ENCODE assay signal across 8 cellular contexts in genomic region chr15:52010633-52011595, GRCh38. TPM values are rescaled to one million over a fixed set of nuclear protein-coding genes. Genes with fewer than 3 reads are reported as not detected.
A peak's percentile ranks its signal among the peaks of the same experiment; 100 is the strongest.
DNase-seq lines count a peak whose midpoint lies in the region; ATAC-seq lines count a peak whose summit lies in the region.

No MANE protein-coding gene starts in this region.

- ATAC-seq in GM18511 (IDR thresholded peaks at IDR 0.05; ENCODE audit: unreplicated experiment) (no peak), HG02970 (IDR thresholded peaks at IDR 0.05; ENCODE audit: low FRiP score, unreplicated experiment) (no peak)

- DNase-seq in Caki2 (ENCODE audit: low read depth) (peak; percentile 45), HS-27A (ENCODE audit: low read depth) (peak; percentile 34), adipocyte (ENCODE audit: low read depth) (peak; percentile 48), immature natural killer cell (no peak), KBM-7 (no peak)

- no peaks in the 10 kb centered on the region for H3K4me1 Mint-ChIP-seq in immature natural killer cell

- no peaks in the 10 kb centered on the region for H3K27me3 Mint-ChIP-seq in immature natural killer cell (ENCODE audit: low read depth in 3 of 3)

- H3K9me3 Mint-ChIP-seq in immature natural killer cell = no peaks in the 10 kb centered on the region

- no peaks in the 10 kb centered on the region for H3K36me3 Mint-ChIP-seq in immature natural killer cell

- H3K27me3 ChIP-seq in adipocyte (replicated peaks; ENCODE audit: control insufficient read depth, insufficient read depth, low read length) (no peaks in the 10 kb centered on the region), rectal smooth muscle tissue (ENCODE audit: control insufficient read depth, insufficient read depth, low read length) (no peaks in the 10 kb centered on the region)

- in situ Hi-C loops in Caki2 (cut with HindIII; ENCODE audit: low pct_unique_long_range_greater_than_20kb, low sequenced_read_pairs) = no loop called here
- in situ Hi-C loops in KBM-7 (cut with MboI; ENCODE audit: low pct_unique_long_range_greater_than_20kb, low sequenced_read_pairs) = no loop called here

- no peak overlapping the region for H3K27ac Mint-ChIP-seq in immature natural killer cell

- peaks cover 12% of the 10 kb centered on the region for H3K4me1 ChIP-seq in adipocyte (ENCODE audit: control insufficient read depth, insufficient read depth, low read length)
- peaks cover 13% of the 10 kb centered on the region for H3K4me1 ChIP-seq in rectal smooth muscle tissue (ENCODE audit: control insufficient read depth, insufficient read depth, low read length)

- H3K4me3 ChIP-seq in adipocyte (ENCODE audit: low read length) (no peak overlapping the region), rectal smooth muscle tissue (ENCODE audit: low read length) (no peak overlapping the region)

- no peaks in the 10 kb centered on the region for H3K9me3 ChIP-seq in adipocyte (ENCODE audit: control insufficient read depth, low read length)

- H3K36me3 ChIP-seq in adipocyte (ENCODE audit: control insufficient read depth, insufficient read depth, low read length, severe bottlenecking) = no peaks in the 10 kb centered on the region
- no peaks in the 10 kb centered on the region for H3K36me3 ChIP-seq in rectal smooth muscle tissue (ENCODE audit: control insufficient read depth, insufficient read depth, low read length)

- peak overlapping the region; percentile 83 for H3K27ac ChIP-seq in rectal smooth muscle tissue (ENCODE audit: low read depth, low read length)

- H3K4me3 Mint-ChIP-seq in immature natural killer cell = no peak overlapping the region

- H3K9ac ChIP-seq in adipocyte (ENCODE audit: low read length) (no peak overlapping the region), rectal smooth muscle tissue (ENCODE audit: low read length) (no peak overlapping the region)

RNA-seq across cellular contexts. Expression of gene MAPK6, which starts 8.1 kb away (rescaled TPM):
- 24.7 and 45.4 TPM in 2 replicates for total RNA-seq in Caki2 (2014; rRNA removed; shearing (Covaris generic); ENCODE audit: low replicate concordance)
- polyA plus RNA-seq in immature natural killer cell = 1 to 10 TPM; 2.4 to 5.1 (median 4.9) TPM

RNA-seq across cellular contexts. Expression of gene LEO1, which starts 39.3 kb away (rescaled TPM):
- 10.5 and 14.9 TPM in 2 replicates for total RNA-seq in Caki2 (2014; rRNA removed; shearing (Covaris generic); ENCODE audit: low replicate concordance)
- 10 to 100 TPM; 10.4 to 30.0 (median 16.2) TPM for polyA plus RNA-seq in immature natural killer cell

Comparison
In these comparisons a context has a peak if more than half of its experiments do, and no peak if none do; other contexts are left out.
1. DNase-seq: peak in Caki2 (single experiment), HS-27A (single experiment) and adipocyte (single experiment); none in immature natural killer cell (0 of 3) and KBM-7 (single experiment).